Comparison of ENCODE assay signal across 5 cellular contexts in genomic region chr1:239261521-239261920, GRCh38.
"Had no signal": no experiment of that assay in that cellular context is flagged by ENCODE, and none has a peak within 500 bp of the region (broad histone marks: within the 10 kb centered on the region; RNA-seq: fewer than 3 reads in every experiment).

No MANE protein-coding gene starts in this region.

- H3K4me2 ChIP-seq: GM23338 had no signal

- ATAC-seq: GM23338, K562 had no signal

- H3K4me3 ChIP-seq: GM23338, K562 had no signal

- H3K4me3 Mint-ChIP-seq: GM23338, H9 had no signal

- H3K27ac Mint-ChIP-seq: GM23338, H9 had no signal

- DNase-seq: H9, HCEC 1CT, IMR-90 had no signal
